Comparison of ENCODE assay signal across 8 cellular contexts in genomic region chr6:20402181-20403079, GRCh38.
DNase-seq lines count a peak whose midpoint lies in the region; ATAC-seq and TF ChIP-seq lines count a peak whose summit lies in the region.

No MANE protein-coding gene starts in this region.

- peaks cover 11% of the 10 kb centered on the region for H3K4me1 ChIP-seq in muscle layer of colon (ENCODE audit: insufficient read depth, low read length)

- TF ChIP-seq POLR2A in erythroblast (IDR thresholded peaks at IDR 0.05; ENCODE audit: low read length), result no peak

- H3K27me3 ChIP-seq in muscle layer of colon (ENCODE audit: control insufficient read depth in 1 of 2, insufficient read depth in 2 of 2, low read length in 2 of 2), result no peaks in the 10 kb centered on the region

- H3K9ac ChIP-seq in muscle layer of colon (ENCODE audit: low read length), result no peak overlapping the region

- peaks cover 31% of the 10 kb centered on the region for H3K4me1 Mint-ChIP-seq in stimulated activated naive CD8-positive, alpha-beta T cell treated with anti-CD3 and anti-CD28 coated beads, Interleukin-15, amount 100 ng/mL, for 72 hours

- ATAC-seq in stimulated activated naive CD8-positive, alpha-beta T cell treated with anti-CD3 and anti-CD28 coated beads, Interleukin-15, amount 100 ng/mL, for 72 hours, result peak; percentile 2

- H3K9me3 ChIP-seq in muscle layer of colon (ENCODE audit: low read length), result no peaks in the 10 kb centered on the region

- H3K27ac ChIP-seq in muscle layer of colon (ENCODE audit: low read depth, low read length), result peak overlapping the region; percentile 86

- H3K9me3 Mint-ChIP-seq in stimulated activated naive CD8-positive, alpha-beta T cell treated with anti-CD3 and anti-CD28 coated beads, Interleukin-15, amount 100 ng/mL, for 72 hours, result no peaks in the 10 kb centered on the region

- DNase-seq in AG08395 (ENCODE audit: low spot score) (peak; percentile 19), GM19238 (ENCODE audit: insufficient read length, low spot score) (peak; percentile 10), NCI-H774 (lab: John Stamatoyannopoulos, UW) (peak; percentile 24), erythroblast (lab: John Stamatoyannopoulos, UW) (peak; percentile 74 to 76), NCI-H1048 (lab: John Stamatoyannopoulos, UW) (no peak)
- DNase-seq in activated CD8-positive, alpha-beta memory T cell treated with anti-CD3 and anti-CD28 coated beads, Interleukin-2, amount 50 U/mL, for 48 hours, result peak; percentile 82
- peak; percentile 63 to 64 for DNase-seq in stimulated activated naive CD8-positive, alpha-beta T cell treated with anti-CD3 and anti-CD28 coated beads, Interleukin-15, amount 100 ng/mL, for 72 hours

- H3K4me3 ChIP-seq in muscle layer of colon (ENCODE audit: low read depth in 1 of 2, low read length in 2 of 2), result peak overlapping the region; percentile 53 to 88

- peak overlapping the region; percentile 100 for H3K27ac Mint-ChIP-seq in stimulated activated naive CD8-positive, alpha-beta T cell treated with anti-CD3 and anti-CD28 coated beads, Interleukin-15, amount 100 ng/mL, for 72 hours

- H3K27me3 Mint-ChIP-seq in stimulated activated naive CD8-positive, alpha-beta T cell treated with anti-CD3 and anti-CD28 coated beads, Interleukin-15, amount 100 ng/mL, for 72 hours, result no peaks in the 10 kb centered on the region

- no peaks in the 10 kb centered on the region for H3K36me3 ChIP-seq in muscle layer of colon (ENCODE audit: insufficient read depth, low read length)

- H3K4me3 Mint-ChIP-seq in stimulated activated naive CD8-positive, alpha-beta T cell treated with anti-CD3 and anti-CD28 coated beads, Interleukin-15, amount 100 ng/mL, for 72 hours, result peak overlapping the region; percentile 89 to 100
